ENCODE assay signal across 9 cellular contexts in genomic region chr1:40478276-40478675, GRCh38. TPM values are rescaled to one million over a fixed set of nuclear protein-coding genes. Genes with fewer than 3 reads are reported as not detected.
A peak's percentile ranks its signal among the peaks of the same experiment; 100 is the strongest.
DNase-seq lines count a peak whose midpoint lies in the region; ATAC-seq and TF ChIP-seq lines count a peak whose summit lies in the region.
"Had no signal": no experiment of that assay in that cellular context is flagged by ENCODE, and none has a peak within 500 bp of the region (broad histone marks: within the 10 kb centered on the region; RNA-seq: fewer than 3 reads in every experiment).

No MANE protein-coding gene starts in this region.

- peak overlapping the region; percentile 73 for H3K4me3 ChIP-seq in astrocyte of the spinal cord (ENCODE audit: low read depth, low read length)
- H3K4me3 ChIP-seq in effector memory CD4-positive, alpha-beta T cell (ENCODE audit: insufficient read depth, low read depth, low read length, poor library complexity, severe bottlenecking): no peak overlapping the region

- H3K27ac ChIP-seq in effector memory CD4-positive, alpha-beta T cell (ENCODE audit: insufficient read depth, low read length, poor library complexity, severe bottlenecking): no peak overlapping the region

- no peak for DNase-seq in stimulated activated naive CD8-positive, alpha-beta T cell treated with anti-CD3 and anti-CD28 coated beads, Interleukin-15, Interleukin-2, amounts not matched to agents 100 U/mL and 50 U/mL, for 24 hours
- no peak for DNase-seq in astrocyte of the spinal cord (ENCODE audit: low read depth, low spot score)
- DNase-seq in mesothelial cell of epicardium (ENCODE audit: low spot score in 2 of 2, unreplicated experiment in 2 of 2): no peak
- no peak for DNase-seq in SKM-1 treated with dmso at 0.1 percent for 144 hours (lab: John Stamatoyannopoulos, UW; ENCODE audit: unreplicated experiment)
- DNase-seq in stimulated activated CD4-positive, alpha-beta T cell treated with anti-CD3 and anti-CD28 coated beads, Interleukin-12 subunit alpha, Interleukin-12 subunit beta, amount 100 ng/mL, for 4 hours: no peak
- no peak for DNase-seq in stimulated activated CD4-positive, alpha-beta T cell treated with anti-CD3 and anti-CD28 coated beads, Interleukin-4, amount 100 ng/mL, for 24 hours
- no peak for DNase-seq in effector memory CD4-positive, alpha-beta T cell

- H3K36me3 Mint-ChIP-seq in stimulated activated naive CD8-positive, alpha-beta T cell treated with anti-CD3 and anti-CD28 coated beads, Interleukin-15, Interleukin-2, amounts not matched to agents 100 ng/mL and 50 ng/mL, for 24 hours (ENCODE audit: low read depth): peaks cover 52% of the 10 kb centered on the region
- peaks cover 32% of the 10 kb centered on the region for H3K36me3 Mint-ChIP-seq in mesothelial cell of epicardium

- peaks cover 23% of the 10 kb centered on the region for H3K4me1 Mint-ChIP-seq in stimulated activated naive CD8-positive, alpha-beta T cell treated with anti-CD3 and anti-CD28 coated beads, Interleukin-15, Interleukin-2, amounts not matched to agents 100 ng/mL and 50 ng/mL, for 24 hours (ENCODE audit: low read depth)
- peaks cover 16% of the 10 kb centered on the region for H3K4me1 Mint-ChIP-seq in mesothelial cell of epicardium

- H3K27me3 Mint-ChIP-seq in stimulated activated naive CD8-positive, alpha-beta T cell treated with anti-CD3 and anti-CD28 coated beads, Interleukin-15, Interleukin-2, amounts not matched to agents 100 ng/mL and 50 ng/mL, for 24 hours: no peaks in the 10 kb centered on the region
- no peaks in the 10 kb centered on the region for H3K27me3 Mint-ChIP-seq in mesothelial cell of epicardium (ENCODE audit: low read depth)

- H3K4me1 ChIP-seq in effector memory CD4-positive, alpha-beta T cell (ENCODE audit: control insufficient read depth, insufficient read depth, low read length, poor library complexity, severe bottlenecking): no peaks in the 10 kb centered on the region

- no peak for ATAC-seq in stimulated activated naive CD8-positive, alpha-beta T cell treated with anti-CD3 and anti-CD28 coated beads, Interleukin-15, Interleukin-2, amounts not matched to agents 100 U/mL and 50 U/mL, for 24 hours

- no peak for TF ChIP-seq CTCF in astrocyte of the spinal cord (IDR thresholded peaks at IDR 0.05; ENCODE audit: low read depth, low read length)
- TF ChIP-seq CTCF in mesothelial cell of epicardium (IDR thresholded peaks at IDR 0.05; ENCODE audit: unreplicated experiment): no peak

- peaks cover 20% of the 10 kb centered on the region for H3K36me3 ChIP-seq in effector memory CD4-positive, alpha-beta T cell (ENCODE audit: control insufficient read depth, insufficient read depth, low read length)
- H3K36me3 ChIP-seq: vagina had no signal

- H3K9me3 ChIP-seq in effector memory CD4-positive, alpha-beta T cell (ENCODE audit: control insufficient read depth, low read length): no peaks in the 10 kb centered on the region

- H3K9me3 Mint-ChIP-seq in stimulated activated naive CD8-positive, alpha-beta T cell treated with anti-CD3 and anti-CD28 coated beads, Interleukin-15, Interleukin-2, amounts not matched to agents 100 ng/mL and 50 ng/mL, for 24 hours: peaks cover 37% of the 10 kb centered on the region
- peaks cover 21% of the 10 kb centered on the region for H3K9me3 Mint-ChIP-seq in mesothelial cell of epicardium

- peak overlapping the region; percentile 83 for H3K4me3 Mint-ChIP-seq in stimulated activated naive CD8-positive, alpha-beta T cell treated with anti-CD3 and anti-CD28 coated beads, Interleukin-15, Interleukin-2, amounts not matched to agents 100 ng/mL and 50 ng/mL, for 24 hours
- H3K4me3 Mint-ChIP-seq in mesothelial cell of epicardium: peak overlapping the region; percentile 83

- H3K27me3 ChIP-seq in effector memory CD4-positive, alpha-beta T cell (replicated peaks; ENCODE audit: control insufficient read depth, insufficient read depth, low read length, poor library complexity, severe bottlenecking): no peaks in the 10 kb centered on the region
- H3K27me3 ChIP-seq: vagina had no signal

- H3K27ac Mint-ChIP-seq in stimulated activated naive CD8-positive, alpha-beta T cell treated with anti-CD3 and anti-CD28 coated beads, Interleukin-15, Interleukin-2, amounts not matched to agents 100 ng/mL and 50 ng/mL, for 24 hours: no peak overlapping the region
- no peak overlapping the region for H3K27ac Mint-ChIP-seq in mesothelial cell of epicardium

- in situ Hi-C loops in astrocyte of the spinal cord (cut with HindIII; ENCODE audit: low sequenced_read_pairs): no loop called here

RNA-seq across cellular contexts. Expression of gene ZFP69, which starts 1.2 kb away (rescaled TPM):
- total RNA-seq in mesothelial cell of epicardium: 4.3 to 4.7 TPM (median 4.4 TPM) in 3 replicates

RNA-seq across cellular contexts. Expression of gene ZFP69B, which starts 28.0 kb away (rescaled TPM):
- 8.3 to 9.0 TPM (median 8.6 TPM) in 3 replicates for total RNA-seq in mesothelial cell of epicardium

RNA-seq across cellular contexts. Expression of gene EXO5, which starts 30.3 kb away (rescaled TPM):
- total RNA-seq in mesothelial cell of epicardium: 15.9 to 16.6 TPM (median 16.5 TPM) in 3 replicates

RNA-seq across cellular contexts. Expression of gene ZNF684, which starts 53.2 kb away (rescaled TPM):
- 2.9 to 6.0 TPM (median 4.7 TPM) in 3 replicates for total RNA-seq in mesothelial cell of epicardium
